8 cellular contexts compared by ENCODE assay signal in genomic region chr14:60093606-60094005, GRCh38. TPM values are rescaled to one million over a fixed set of nuclear protein-coding genes. Genes with fewer than 3 reads are reported as not detected.
DNase-seq lines count a peak whose midpoint lies in the region; FAIRE-seq and TF ChIP-seq lines count a peak whose summit lies in the region.

No MANE protein-coding gene starts in this region.

- no peaks in the 10 kb centered on the region for H3K79me1 ChIP-seq in mesenchymal stem cell (replicated peaks; ENCODE audit: low read length, poor library complexity, severe bottlenecking)

- no peak overlapping the region for H2AK5ac ChIP-seq in mesenchymal stem cell (ENCODE audit: low read length, severe bottlenecking)

- in situ Hi-C loops in GM13977 (cut with MboI; ENCODE audit: low pct_unique_long_range_greater_than_20kb, low sequenced_read_pairs, unreplicated experiment): no loop called here

- H2BK5ac ChIP-seq in mesenchymal stem cell (ENCODE audit: low read depth, low read length, poor library complexity, severe bottlenecking): no peak overlapping the region

- no peak overlapping the region for H4K91ac ChIP-seq in mesenchymal stem cell (ENCODE audit: low read length)

- H3K4ac ChIP-seq in mesenchymal stem cell (ENCODE audit: low read depth in 1 of 2, low read length in 2 of 2): no peak overlapping the region

- H3K18ac ChIP-seq in mesenchymal stem cell (ENCODE audit: low read depth in 1 of 2, low read length in 2 of 2): no peak overlapping the region

- H3K9me3 ChIP-seq in adipocyte (ENCODE audit: control insufficient read depth, low read length): no peaks in the 10 kb centered on the region
- H3K9me3 ChIP-seq in mesenchymal stem cell (ENCODE audit: control insufficient read depth, low read length): no peaks in the 10 kb centered on the region

- peak overlapping the region; percentile 65 for H3K27ac ChIP-seq in mesenchymal stem cell (ENCODE audit: low read length, poor library complexity, severe bottlenecking)

- TF ChIP-seq CTCF in AG10803 (conservative IDR thresholded peaks at IDR 0.05; ENCODE audit: low read length) (no peak), GM13977 (IDR thresholded peaks at IDR 0.05; ENCODE audit: extremely low read depth, insufficient read depth, missing control alignments) (no peak)

- H3K14ac ChIP-seq in mesenchymal stem cell (ENCODE audit: low read length in 2 of 2): no peak overlapping the region

- no peak for DNase-seq in AG10803 (ENCODE audit: low read depth)
- DNase-seq in HS-27A (ENCODE audit: low read depth): peak; percentile 17
- DNase-seq in adipocyte (ENCODE audit: low read depth): peak; percentile 40
- no peak for DNase-seq in mesenchymal stem cell
- DNase-seq in HTR-8/SVneo (ENCODE audit: insufficient read length, low spot score): no peak
- DNase-seq in NCI-H69 (lab: John Stamatoyannopoulos, UW): no peak
- DNase-seq in GM13977 (ENCODE audit: low spot score): no peak
- no peak for DNase-seq in NOMO-1 treated with dmso at 0.1 percent for 144 hours (lab: John Stamatoyannopoulos, UW; ENCODE audit: unreplicated experiment)

- H2BK12ac ChIP-seq in mesenchymal stem cell (ENCODE audit: low read length in 2 of 2): no peak overlapping the region

- H4K8ac ChIP-seq in mesenchymal stem cell (ENCODE audit: low read length): no peak overlapping the region

- H3K9ac ChIP-seq in adipocyte (ENCODE audit: low read length) (peak overlapping the region; percentile 99), mesenchymal stem cell (ENCODE audit: low read length) (peak overlapping the region; percentile 100)

- H2AFZ ChIP-seq in mesenchymal stem cell (ENCODE audit: low read depth, low read length): no peak overlapping the region

- H3K4me1 ChIP-seq in adipocyte (ENCODE audit: control insufficient read depth, insufficient read depth, low read length) (peaks cover 44% of the 10 kb centered on the region), mesenchymal stem cell (ENCODE audit: control insufficient read depth, insufficient read depth, low read depth, low read length) (peaks cover 5% of the 10 kb centered on the region)

- H3K23ac ChIP-seq in mesenchymal stem cell (ENCODE audit: low read length in 2 of 2): no peak overlapping the region

- no peak overlapping the region for H2BK120ac ChIP-seq in mesenchymal stem cell (ENCODE audit: low read depth, low read length)

- H3K36me3 ChIP-seq in adipocyte (ENCODE audit: control insufficient read depth, insufficient read depth, low read length, severe bottlenecking): peaks cover 12% of the 10 kb centered on the region
- peaks cover 4 to 15% of the 10 kb centered on the region in 2 experiments for H3K36me3 ChIP-seq in mesenchymal stem cell (ENCODE audit: control insufficient read depth in 1 of 2, insufficient read depth in 2 of 2, low read depth in 1 of 2, low read length in 2 of 2)

- H3K4me3 ChIP-seq in AG10803 (ENCODE audit: low read length): peak overlapping the region; percentile 91
- H3K4me3 ChIP-seq in adipocyte (ENCODE audit: low read length): peak overlapping the region; percentile 100
- peak overlapping the region in 1 of 2 experiments; percentile 98 for H3K4me3 ChIP-seq in mesenchymal stem cell (ENCODE audit: insufficient read depth in 1 of 2, low read depth in 1 of 2, low read length in 2 of 2)

- H3K4me2 ChIP-seq in mesenchymal stem cell (ENCODE audit: low read length, poor library complexity, severe bottlenecking): no peak overlapping the region

- FAIRE-seq in HTR-8/SVneo (lab: Jason Lieb, UNC): no peak

- no peak overlapping the region for H2BK15ac ChIP-seq in mesenchymal stem cell (ENCODE audit: low read depth, poor library complexity, severe bottlenecking)

- H3K27me3 ChIP-seq in adipocyte (replicated peaks; ENCODE audit: control insufficient read depth, insufficient read depth, low read length): no peaks in the 10 kb centered on the region
- no peaks in the 10 kb centered on the region for H3K27me3 ChIP-seq in mesenchymal stem cell (ENCODE audit: control insufficient read depth in 1 of 2, insufficient read depth in 1 of 2, low read length in 2 of 2)

RNA-seq across cellular contexts. Expression of gene PCNX4, which starts 1.9 kb away (rescaled TPM):
- polyA plus RNA-seq in mesenchymal stem cell (2013, experiment 1 of 2): 95.7 TPM
- polyA plus RNA-seq in mesenchymal stem cell (2013, experiment 2 of 2): 101 TPM

Comparison
In these comparisons a context has a peak if more than half of its experiments do, and no peak if none do; other contexts are left out.
1. DNase-seq: peak in HS-27A (single experiment) and adipocyte (single experiment); none in AG10803 (single experiment), mesenchymal stem cell (single experiment), HTR-8/SVneo (single experiment), NCI-H69 (single experiment), GM13977 (single experiment) and NOMO-1 treated with dmso at 0.1 percent for 144 hours (single experiment).